In genomic region chr22:49761836-49762235, GRCh38 we compare ENCODE assay signal across 20 cellular contexts.
"Had no signal": no experiment of that assay in that cellular context is flagged by ENCODE, and none has a peak within 500 bp of the region (broad histone marks: within the 10 kb centered on the region; RNA-seq: fewer than 3 reads in every experiment).

No MANE protein-coding gene starts in this region.

- H3K4me3 ChIP-seq: adrenal gland, breast epithelium, PC-9 had no signal

- H2AFZ ChIP-seq: PC-9 had no signal

- H3K36me3 ChIP-seq: adrenal gland, breast epithelium had no signal

- H3K4me2 ChIP-seq: PC-9 had no signal

- H3K27ac ChIP-seq: adrenal gland, breast epithelium, PC-9 had no signal

- H3K27ac Mint-ChIP-seq: activated B cell treated with CpG ODN at 0.5 μM for 24 hours; activated CD4-positive, alpha-beta memory T cell treated with anti-CD3 and anti-CD28 coated beads for 36 hours; activated CD4-positive, alpha-beta T cell treated with anti-CD3 and anti-CD28 coated beads, Interleukin-2, amount 10 ng/mL, durations not matched to agents 7 days and 5 days; T-helper 17 cell had no signal

- H3K27me3 ChIP-seq: breast epithelium had no signal

- H3K4me3 Mint-ChIP-seq: activated B cell treated with CpG ODN at 0.5 μM for 24 hours; activated CD4-positive, alpha-beta memory T cell treated with anti-CD3 and anti-CD28 coated beads for 36 hours; activated CD4-positive, alpha-beta T cell treated with anti-CD3 and anti-CD28 coated beads, Interleukin-2, amount 10 ng/mL, durations not matched to agents 7 days and 5 days; T-helper 17 cell had no signal

- DNase-seq: activated B cell treated with CpG ODN at 0.5 μM for 24 hours; activated naive CD4-positive, alpha-beta T cell treated with anti-CD3 and anti-CD28 coated beads, Interleukin-2, amount 50 U/mL, for 16 hours; anterior cingulate cortex; Kasumi-1; NCI-H1048; NCI-H146; NCI-H187 treated with DMSO at 0.1 percent for 48 hours; NCI-H2171; NCI-H226; NCI-H526; NCI-H774; PC-9; SHP77 treated with DMSO at 0.1 percent for 48 hours; T-helper 9 cell had no signal

- H3K4me1 ChIP-seq: adrenal gland, breast epithelium had no signal

- H3K36me3 Mint-ChIP-seq: activated CD4-positive, alpha-beta memory T cell treated with anti-CD3 and anti-CD28 coated beads for 36 hours; activated naive CD8-positive, alpha-beta T cell treated with anti-CD3 and anti-CD28 coated beads, Interleukin-2, amount 10 ng/mL, durations not matched to agents 7 days and 5 days had no signal

- H3K27me3 Mint-ChIP-seq: activated CD4-positive, alpha-beta memory T cell treated with anti-CD3 and anti-CD28 coated beads for 36 hours; activated naive CD8-positive, alpha-beta T cell treated with anti-CD3 and anti-CD28 coated beads, Interleukin-2, amount 10 ng/mL, durations not matched to agents 7 days and 5 days had no signal

- H3K9me3 Mint-ChIP-seq: activated B cell treated with CpG ODN at 0.5 μM for 24 hours had no signal
